14 cellular contexts compared by ENCODE assay signal in genomic region chr10:36573246-36573645, GRCh38.
A peak's percentile ranks its signal among the peaks of the same experiment; 100 is the strongest.
DNase-seq lines count a peak whose midpoint lies in the region; TF ChIP-seq lines count a peak whose summit lies in the region.
"Had no signal": no experiment of that assay in that cellular context is flagged by ENCODE, and none has a peak within 500 bp of the region (broad histone marks: within the 10 kb centered on the region; RNA-seq: fewer than 3 reads in every experiment).

No MANE protein-coding gene starts in this region.

- H3K27ac ChIP-seq in A673 (ENCODE audit: low read depth, low read length, poor library complexity, severe bottlenecking) (no peak overlapping the region), OCI-LY7 (ENCODE audit: low read depth, low read length, poor library complexity, severe bottlenecking) (no peak overlapping the region)

- intact Hi-C loops in A673 (cut with micrococcal nuclease; ENCODE audit: unreplicated experiment) (no loop called here), OCI-LY7 (cut with micrococcal nuclease; ENCODE audit: unreplicated experiment) (no loop called here)

- POLR2A ChIA-PET in A673 (lab: Charles Lee; ENCODE audit: low non-redundant PET) = no interaction called here
- POLR2A ChIA-PET in OCI-LY7 (lab: Charles Lee) = no interaction called here

- H3K4me3 ChIP-seq in A673 (ENCODE audit: low read depth, low read length, poor library complexity, severe bottlenecking) = no peak overlapping the region
- no peak overlapping the region for H3K4me3 ChIP-seq in OCI-LY7 (ENCODE audit: low read depth, low read length, poor library complexity, severe bottlenecking)
- H3K4me3 ChIP-seq: HAP-1 had no signal

- H3K4me1 ChIP-seq in A673 (ENCODE audit: insufficient read depth, low read length, poor library complexity, severe bottlenecking) (peaks cover 14% of the 10 kb centered on the region), OCI-LY7 (ENCODE audit: insufficient read depth, low read length, poor library complexity, severe bottlenecking) (no peaks in the 10 kb centered on the region)
- H3K4me1 ChIP-seq: HAP-1 had no signal

- H3K36me3 ChIP-seq in A673 (ENCODE audit: insufficient read depth, low read length, poor library complexity, severe bottlenecking) (no peaks in the 10 kb centered on the region), OCI-LY7 (ENCODE audit: insufficient read depth, low read length) (no peaks in the 10 kb centered on the region)
- H3K36me3 ChIP-seq: HAP-1 had no signal

- no TSS peak for BruUV-seq in A673 (replicated peaks; lab: Mats Ljungman, UMichigan)
- BruUV-seq in OCI-LY7 (replicated peaks; lab: Mats Ljungman, UMichigan) = no TSS peak

- DNase-seq in NCI-H1436 (lab: John Stamatoyannopoulos, UW) (peak; percentile 5), NCI-H1436 treated with DMSO at 0.1 percent for 48 hours (lab: John Stamatoyannopoulos, UW) (no peak), A673 (ENCODE audit: low spot score) (peak; percentile 24), NCI-H1105 (lab: John Stamatoyannopoulos, UW) (peak; percentile 7), dermis microvascular lymphatic vessel endothelial cell (ENCODE audit: low read depth in 2 of 2) (peak; percentile 66 to 68), NCI-H446 treated with DMSO at 0.1 percent for 48 hours (lab: John Stamatoyannopoulos, UW) (no peak), OCI-LY7 (ENCODE audit: low spot score) (no peak), T-helper 9 cell (no peak)
- DNase-seq: C1 segment of cervical spinal cord; CD4-positive, alpha-beta T cell; DND-41; GDM1; GOT3 had no signal

- no peaks in the 10 kb centered on the region for H3K27me3 ChIP-seq in A673 (replicated peaks; ENCODE audit: insufficient read depth, low read depth, low read length, poor library complexity)

- H2AFZ ChIP-seq in OCI-LY7 (ENCODE audit: low read length) = no peak overlapping the region

- no peaks in the 10 kb centered on the region for H3K9me2 ChIP-seq in OCI-LY7 (ENCODE audit: insufficient read depth, low read length)

- TF ChIP-seq CTCF in A673 (conservative IDR thresholded peaks at IDR 0.05; ENCODE audit: low read depth, low read length) = no peak
- TF ChIP-seq CTCF in OCI-LY7 (conservative IDR thresholded peaks at IDR 0.05; ENCODE audit: low read length) = no peak

- H3K4me2 ChIP-seq in OCI-LY7 (ENCODE audit: low read length) = no peak overlapping the region

- H3K9me3 ChIP-seq in A673 (ENCODE audit: low read depth, low read length, poor library complexity, severe bottlenecking) (no peaks in the 10 kb centered on the region), OCI-LY7 (ENCODE audit: low read length) (no peaks in the 10 kb centered on the region)
- H3K9me3 ChIP-seq: HAP-1 had no signal

- CTCF ChIA-PET in A673 (lab: Charles Lee) (no interaction called here), OCI-LY7 (lab: Charles Lee; ENCODE audit: unreplicated experiment) (no interaction called here)

- H4K20me1 ChIP-seq in OCI-LY7 (ENCODE audit: insufficient read depth, low read length) = no peaks in the 10 kb centered on the region

- H3K79me2 ChIP-seq in OCI-LY7 (ENCODE audit: insufficient read depth, low read depth, low read length) = no peaks in the 10 kb centered on the region

Comparison
In these comparisons a context has a peak if more than half of its experiments do, and no peak if none do; other contexts are left out.
1. DNase-seq: peak in NCI-H1436 (single experiment), A673 (single experiment), NCI-H1105 (single experiment) and dermis microvascular lymphatic vessel endothelial cell (2 of 2); none in NCI-H1436 treated with DMSO at 0.1 percent for 48 hours (single experiment), NCI-H446 treated with DMSO at 0.1 percent for 48 hours (single experiment), OCI-LY7 (single experiment) and T-helper 9 cell (single experiment).